Comparison of ENCODE assay signal across 1 cellular context in genomic region chr14:23056956-23057756, GRCh38.
TF ChIP-seq lines count a peak whose summit lies in the region.

Gene CDH24, minus strand, starts transcription at chr14:23057520. Its CDS starts 1,787 bp downstream, at chr14:23055733.

TF ChIP-seq in K562, 482 proteins besides CTCF, POLR2A, EP300 and RAD21 (continued from another document and continues in another):
- no peak for TF ChIP-seq KAT2B (IDR thresholded peaks at IDR 0.05; ENCODE audit: low read depth, low read length)
- TF ChIP-seq CBFA2T3 (IDR thresholded peaks at IDR 0.05) = no peak
- no peak for TF ChIP-seq ZNF408 (CRISPR knock-in tag; IDR thresholded peaks at IDR 0.05; ENCODE audit: low read depth)
- TF ChIP-seq ZBTB7A (IDR thresholded peaks at IDR 0.05; ENCODE audit: borderline replicate concordance, control insufficient read depth, low read depth, low read length) = peak; percentile 87
- TF ChIP-seq U2AF2 (optimal IDR thresholded peaks at IDR 0.05; ENCODE audit: low read depth, low read length) = no peak
- TF ChIP-seq NBN (IDR thresholded peaks at IDR 0.05; ENCODE audit: low read depth) = peak; percentile 35; the same call in 1 of the 2 replicates
- peak; percentile 62; the same call in 1 of the 2 replicates for TF ChIP-seq PHF8 (IDR thresholded peaks at IDR 0.05; ENCODE audit: borderline replicate concordance, low read length)
- no peak; the same call in 1 of the 2 replicates for TF ChIP-seq PYGO2 (tag; IDR thresholded peaks at IDR 0.05)
- no peak for TF ChIP-seq SMAD1 (IDR thresholded peaks at IDR 0.05; ENCODE audit: low read depth, low read length, partially characterized antibody)
- no peak for TF ChIP-seq ZNF766 (CRISPR knock-in tag; conservative IDR thresholded peaks at IDR 0.05)
- TF ChIP-seq, protein P1, sequence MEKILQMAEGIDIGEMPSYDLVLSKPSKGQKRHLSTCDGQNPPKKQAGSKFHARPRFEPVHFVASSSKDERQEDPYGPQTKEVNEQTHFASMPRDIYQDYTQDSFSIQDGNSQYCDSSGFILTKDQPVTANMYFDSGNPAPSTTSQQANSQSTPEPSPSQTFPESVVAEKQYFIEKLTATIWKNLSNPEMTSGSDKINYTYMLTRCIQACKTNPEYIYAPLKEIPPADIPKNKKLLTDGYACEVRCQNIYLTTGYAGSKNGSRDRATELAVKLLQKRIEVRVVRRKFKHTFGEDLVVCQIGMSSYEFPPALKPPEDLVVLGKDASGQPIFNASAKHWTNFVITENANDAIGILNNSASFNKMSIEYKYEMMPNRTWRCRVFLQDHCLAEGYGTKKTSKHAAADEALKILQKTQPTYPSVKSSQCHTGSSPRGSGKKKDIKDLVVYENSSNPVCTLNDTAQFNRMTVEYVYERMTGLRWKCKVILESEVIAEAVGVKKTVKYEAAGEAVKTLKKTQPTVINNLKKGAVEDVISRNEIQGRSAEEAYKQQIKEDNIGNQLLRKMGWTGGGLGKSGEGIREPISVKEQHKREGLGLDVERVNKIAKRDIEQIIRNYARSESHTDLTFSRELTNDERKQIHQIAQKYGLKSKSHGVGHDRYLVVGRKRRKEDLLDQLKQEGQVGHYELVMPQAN (IDR thresholded peaks at IDR 0.05; ENCODE audit: borderline replicate concordance) = peak; percentile 72; the same call in 1 of the 2 replicates
- no peak for TF ChIP-seq RBM22 (IDR thresholded peaks at IDR 0.05; ENCODE audit: low read depth, low read length, poor library complexity, severe bottlenecking)
- TF ChIP-seq TAF7 (tag; IDR thresholded peaks at IDR 0.05) = no peak
- no peak for TF ChIP-seq PTTG1 (tag; IDR thresholded peaks at IDR 0.05; ENCODE audit: low read depth)
- TF ChIP-seq STAT5A (IDR thresholded peaks at IDR 0.05; ENCODE audit: borderline replicate concordance, low read length) = no peak
- peak; percentile 84 to 85; a peak in 3 of 4 replicates for TF ChIP-seq MLLT1 (IDR thresholded peaks at IDR 0.05)
- peak in 1 of 2 experiments; percentile 40; a peak in 1 of 4 replicates for TF ChIP-seq TRIM24 (IDR thresholded peaks at IDR 0.05)
- no peak for TF ChIP-seq ZNF384 (IDR thresholded peaks at IDR 0.05; ENCODE audit: low read depth, low read length)
- TF ChIP-seq CCNT2 (IDR thresholded peaks at IDR 0.05; ENCODE audit: borderline replicate concordance, extremely low read depth, insufficient read length, low read depth, low read length) = peak; percentile 64
- TF ChIP-seq OTX1 (CRISPR knock-in tag; IDR thresholded peaks at IDR 0.05) = peak; percentile 94
- no peak for TF ChIP-seq LCOR (CRISPR knock-in tag; IDR thresholded peaks at IDR 0.05)
- 0 out of 2 replicates have a peak, but pooled peaks have one; percentile 53 for TF ChIP-seq NFATC3 (IDR thresholded peaks at IDR 0.05)
- TF ChIP-seq FOXP4 (CRISPR knock-in tag; IDR thresholded peaks at IDR 0.05; ENCODE audit: borderline replicate concordance) = no peak
- TF ChIP-seq CHD2 (IDR thresholded peaks at IDR 0.05; ENCODE audit: low read depth, low read length) = no peak
- no peak for TF ChIP-seq LEF1 (IDR thresholded peaks at IDR 0.05)
- peak; percentile 24 for TF ChIP-seq NCOA4 (IDR thresholded peaks at IDR 0.05; ENCODE audit: partially characterized antibody)
- no peak for TF ChIP-seq MEF2A (IDR thresholded peaks at IDR 0.05; ENCODE audit: control insufficient read depth, low read depth, low read length)
- peak; percentile 23 for TF ChIP-seq PCBP2 (IDR thresholded peaks at IDR 0.05; ENCODE audit: low read depth, low read length, poor library complexity, severe bottlenecking)
- TF ChIP-seq SREBF1 (IDR thresholded peaks at IDR 0.05; ENCODE audit: borderline replicate concordance, low read depth, low read length) = no peak
- peak; percentile 74 for TF ChIP-seq KDM5B (IDR thresholded peaks at IDR 0.05; ENCODE audit: insufficient replicate concordance, low read depth, low read length)
- TF ChIP-seq ZBED1 (IDR thresholded peaks at IDR 0.05) = no peak
- TF ChIP-seq GATAD2B (IDR thresholded peaks at IDR 0.05; ENCODE audit: borderline replicate concordance) = peak; percentile 87; the same call in 1 of the 2 replicates
- TF ChIP-seq CREM (IDR thresholded peaks at IDR 0.05; ENCODE audit: low read depth) = no peak
- no peak for TF ChIP-seq KLF10 (CRISPR knock-in tag; IDR thresholded peaks at IDR 0.05)
- no peak for TF ChIP-seq TAF9B (IDR thresholded peaks at IDR 0.05; ENCODE audit: partially characterized antibody)
- peak; percentile 81; the same call in 1 of the 2 replicates for TF ChIP-seq MTA1 (IDR thresholded peaks at IDR 0.05; ENCODE audit: borderline replicate concordance)
- TF ChIP-seq CHAMP1 (IDR thresholded peaks at IDR 0.05) = no peak
- TF ChIP-seq ZNF561 (CRISPR knock-in tag; conservative IDR thresholded peaks at IDR 0.05) = no peak
- TF ChIP-seq, protein P2, sequence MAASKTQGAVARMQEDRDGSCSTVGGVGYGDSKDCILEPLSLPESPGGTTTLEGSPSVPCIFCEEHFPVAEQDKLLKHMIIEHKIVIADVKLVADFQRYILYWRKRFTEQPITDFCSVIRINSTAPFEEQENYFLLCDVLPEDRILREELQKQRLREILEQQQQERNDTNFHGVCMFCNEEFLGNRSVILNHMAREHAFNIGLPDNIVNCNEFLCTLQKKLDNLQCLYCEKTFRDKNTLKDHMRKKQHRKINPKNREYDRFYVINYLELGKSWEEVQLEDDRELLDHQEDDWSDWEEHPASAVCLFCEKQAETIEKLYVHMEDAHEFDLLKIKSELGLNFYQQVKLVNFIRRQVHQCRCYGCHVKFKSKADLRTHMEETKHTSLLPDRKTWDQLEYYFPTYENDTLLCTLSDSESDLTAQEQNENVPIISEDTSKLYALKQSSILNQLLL (CRISPR knock-in tag; IDR thresholded peaks at IDR 0.05; ENCODE audit: borderline replicate concordance) = no peak
- no peak for TF ChIP-seq ZNF133 (CRISPR knock-in tag; IDR thresholded peaks at IDR 0.05)
- TF ChIP-seq VEZF1 (CRISPR knock-in tag; IDR thresholded peaks at IDR 0.05) = peak; percentile 71
- TF ChIP-seq ZKSCAN8 (CRISPR knock-in tag; IDR thresholded peaks at IDR 0.05) = no peak
- TF ChIP-seq, protein P3, sequence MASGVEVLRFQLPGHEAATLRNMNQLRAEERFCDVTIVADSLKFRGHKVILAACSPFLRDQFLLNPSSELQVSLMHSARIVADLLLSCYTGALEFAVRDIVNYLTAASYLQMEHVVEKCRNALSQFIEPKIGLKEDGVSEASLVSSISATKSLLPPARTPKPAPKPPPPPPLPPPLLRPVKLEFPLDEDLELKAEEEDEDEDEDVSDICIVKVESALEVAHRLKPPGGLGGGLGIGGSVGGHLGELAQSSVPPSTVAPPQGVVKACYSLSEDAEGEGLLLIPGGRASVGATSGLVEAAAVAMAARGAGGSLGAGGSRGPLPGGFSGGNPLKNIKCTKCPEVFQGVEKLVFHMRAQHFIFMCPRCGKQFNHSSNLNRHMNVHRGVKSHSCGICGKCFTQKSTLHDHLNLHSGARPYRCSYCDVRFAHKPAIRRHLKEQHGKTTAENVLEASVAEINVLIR (CRISPR knock-in tag; IDR thresholded peaks at IDR 0.05) = no peak
- TF ChIP-seq ZNF512 (tag; IDR thresholded peaks at IDR 0.05) = peak; percentile 99
- TF ChIP-seq SIN3A (IDR thresholded peaks at IDR 0.05; ENCODE audit: borderline replicate concordance in 2 of 2, control insufficient read depth in 1 of 2, low read depth in 2 of 2, low read length in 2 of 2) = peak in 1 of 2 experiments; percentile 24; a peak in 2 of 4 replicates
- peak; percentile 85; the same call in 1 of the 2 replicates for TF ChIP-seq RB1 (IDR thresholded peaks at IDR 0.05; ENCODE audit: low read depth)
- TF ChIP-seq XRCC5 (IDR thresholded peaks at IDR 0.05; ENCODE audit: low read depth, low read length) = no peak
- TF ChIP-seq HNRNPLL (IDR thresholded peaks at IDR 0.05; ENCODE audit: low read depth, low read length, poor library complexity, severe bottlenecking) = peak; percentile 7
- no peak for TF ChIP-seq MBD1 (CRISPR knock-in tag; IDR thresholded peaks at IDR 0.05)
- TF ChIP-seq ZNF3 (CRISPR knock-in tag; IDR thresholded peaks at IDR 0.05) = no peak
- peak; percentile 23; the same call in 1 of the 2 replicates for TF ChIP-seq MYC (IDR thresholded peaks at IDR 0.05; ENCODE audit: low read depth, low read length)
- no peak for TF ChIP-seq MYC (CRISPR knock-in tag; IDR thresholded peaks at IDR 0.05; ENCODE audit: borderline replicate concordance, low read depth)
- TF ChIP-seq HNRNPK (IDR thresholded peaks at IDR 0.05; ENCODE audit: low read depth, low read length, poor library complexity, severe bottlenecking) = peak; percentile 43
- TF ChIP-seq ZNF436 (CRISPR knock-in tag; IDR thresholded peaks at IDR 0.05) = no peak
- peak; percentile 89; the same call in 1 of the 2 replicates for TF ChIP-seq LARP7 (IDR thresholded peaks at IDR 0.05)
- TF ChIP-seq CC2D1A (IDR thresholded peaks at IDR 0.05) = peak; percentile 75; the same call in 1 of the 2 replicates
- TF ChIP-seq ZNF431 (CRISPR knock-in tag; IDR thresholded peaks at IDR 0.05) = no peak
- peak in 1 of 2 experiments; percentile 73; a peak in 2 of 4 replicates for TF ChIP-seq HDAC1 (IDR thresholded peaks at IDR 0.05)
- no peak for TF ChIP-seq NCOR1 (IDR thresholded peaks at IDR 0.05)
